ENCODE assay signal across 15 cellular contexts in the genomic region with DNA sequence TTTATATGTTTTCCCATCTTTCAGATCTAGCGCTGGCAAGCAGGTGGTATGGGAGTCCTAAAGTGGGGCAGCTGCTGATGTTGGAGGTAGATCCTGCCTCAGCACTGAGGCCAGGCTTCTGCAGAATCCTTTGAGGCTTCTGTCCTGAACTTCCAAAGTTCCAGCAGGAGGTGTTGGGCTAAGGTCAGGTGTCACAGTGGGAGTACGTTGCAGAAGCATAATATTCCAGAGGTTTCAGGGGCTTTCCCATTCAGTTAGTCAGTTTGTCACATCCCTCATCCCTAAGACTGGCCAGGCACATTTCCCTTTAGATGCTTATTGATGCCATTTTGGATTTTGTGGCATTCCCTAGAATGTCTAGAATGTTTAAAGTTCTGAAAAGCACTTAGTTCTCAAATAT.
DNase-seq lines count a peak whose midpoint lies in the region; ATAC-seq and TF ChIP-seq lines count a peak whose summit lies in the region.
"Had no signal": no experiment of that assay in that cellular context is flagged by ENCODE, and none has a peak within 500 bp of the region (broad histone marks: within the 10 kb centered on the region; RNA-seq: fewer than 3 reads in every experiment).

No MANE protein-coding gene starts in this region.

- no peaks in the 10 kb centered on the region for H3K36me3 ChIP-seq in RWPE2 (ENCODE audit: low read depth)
- no peaks in the 10 kb centered on the region for H3K36me3 ChIP-seq in skeletal muscle tissue (ENCODE audit: control insufficient read depth in 3 of 3, insufficient read depth in 3 of 3, low read length in 3 of 3)
- H3K36me3 ChIP-seq: BE2C, left lung had no signal

- H3K9ac ChIP-seq in skeletal muscle tissue (ENCODE audit: low read depth in 1 of 3, low read length in 3 of 3), result no peak overlapping the region

- H3K27me3 ChIP-seq in RWPE2 (ENCODE audit: insufficient read depth, poor library complexity, severe bottlenecking) (no peaks in the 10 kb centered on the region), skeletal muscle tissue (ENCODE audit: control insufficient read depth in 3 of 3, insufficient read depth in 3 of 3, low read length in 3 of 3) (no peaks in the 10 kb centered on the region)
- H3K27me3 ChIP-seq: BE2C, left lung had no signal

- DNase-seq in EH (ENCODE audit: low read depth), result peak; percentile 57
- DNase-seq in RWPE2 (ENCODE audit: low spot score), result no peak
- DNase-seq in glomerular visceral epithelial cell (ENCODE audit: extremely low spot score), result peak; percentile 39
- DNase-seq in GOT3 (lab: John Stamatoyannopoulos, UW), result no peak
- no peak for DNase-seq in KG1 (lab: John Stamatoyannopoulos, UW)
- DNase-seq: activated CD4-positive, alpha-beta T cell treated with anti-CD3 and anti-CD28 coated beads, Interleukin-2, amount 10 ng/mL, durations not matched to agents 24 days and 14 days; activated CD8-positive, alpha-beta memory T cell treated with anti-CD3 and anti-CD28 coated beads, Interleukin-2, amount 50 U/mL, for 48 hours; activated naive CD4-positive, alpha-beta T cell treated with Interleukin-2 at 50 U/mL for 16 hours; BE2C; dermis blood vessel endothelial cell; left lung; stimulated activated CD4-positive, alpha-beta T cell treated with anti-CD3 and anti-CD28 coated beads, Interleukin-4, amount 100 ng/mL, for 24 hours had no signal

- TF ChIP-seq CTCF in RWPE2 (IDR thresholded peaks at IDR 0.05; ENCODE audit: poor library complexity, severe bottlenecking), result no peak

- ATAC-seq in RWPE2 (ENCODE audit: low read depth) (no peak), HG02870 (IDR thresholded peaks at IDR 0.05; ENCODE audit: unreplicated experiment) (no peak), HG02970 (IDR thresholded peaks at IDR 0.05; ENCODE audit: low FRiP score, unreplicated experiment) (no peak)

- H3K27ac ChIP-seq in RWPE2 (ENCODE audit: poor library complexity, severe bottlenecking) (peak overlapping the region; percentile 91), skeletal muscle tissue (ENCODE audit: low read depth, low read length) (peak overlapping the region; percentile 49)

- H3K4me3 ChIP-seq in RWPE2 (ENCODE audit: severe bottlenecking) (no peak overlapping the region), skeletal muscle tissue (ENCODE audit: low read length in 3 of 3) (no peak overlapping the region)
- H3K4me3 ChIP-seq: left lung had no signal

- H3K9me3 ChIP-seq in RWPE2 (ENCODE audit: severe bottlenecking), result no peaks in the 10 kb centered on the region
- H3K9me3 ChIP-seq in skeletal muscle tissue (ENCODE audit: control insufficient read depth in 3 of 3, low read length in 3 of 3), result peaks cover 0 to 2% (median 0%) of the 10 kb centered on the region in 3 donors
- H3K9me3 ChIP-seq: BE2C, left lung had no signal

- peaks cover 19% of the 10 kb centered on the region for H3K4me1 ChIP-seq in RWPE2 (ENCODE audit: insufficient read depth, poor library complexity, severe bottlenecking)
- peaks cover 9 to 27% (median 20%) of the 10 kb centered on the region in 3 donors for H3K4me1 ChIP-seq in skeletal muscle tissue (ENCODE audit: control insufficient read depth in 3 of 3, insufficient read depth in 3 of 3, low read length in 3 of 3)

Comparison
In these comparisons a context has a peak if more than half of its experiments do, and no peak if none do; other contexts are left out.
1. DNase-seq: peak in EH (single experiment) and glomerular visceral epithelial cell (single experiment); none in RWPE2 (single experiment), GOT3 (single experiment) and KG1 (single experiment).